ENCODE assay signal across 26 cellular contexts in genomic region chr7:100035865-100036264, GRCh38. TPM values are rescaled to one million over a fixed set of nuclear protein-coding genes. Genes with fewer than 3 reads are reported as not detected.
DNase-seq lines count a peak whose midpoint lies in the region; ATAC-seq, FAIRE-seq and TF ChIP-seq lines count a peak whose summit lies in the region.
"Had no signal": no experiment of that assay in that cellular context is flagged by ENCODE, and none has a peak within 500 bp of the region (broad histone marks: within the 10 kb centered on the region; RNA-seq: fewer than 3 reads in every experiment).

No MANE protein-coding gene starts in this region.

- peak overlapping the region; percentile 39 for H3K4me2 ChIP-seq in IMR-90 (ENCODE audit: low read depth, low read length)
- H3K4me2 ChIP-seq: BLaER1 had no signal

- H2BK120ac ChIP-seq in IMR-90 (ENCODE audit: low read depth, low read length) = peak overlapping the region; percentile 97

- peak overlapping the region; percentile 78 for H4K91ac ChIP-seq in IMR-90 (ENCODE audit: insufficient read depth, low read depth, low read length)

- H2AFZ ChIP-seq in IMR-90 (replicated peaks; ENCODE audit: low read length, poor library complexity) = no peak overlapping the region

- CTCF ChIA-PET in IMR-90 (lab: Yijun Ruan, JAX) = no interaction called here

- no CpG with 5 or more reads among the region's 5 CpGs for WGBS in IMR-90 (ENCODE audit: extremely low coverage in 2 of 2, insufficient read length in 1 of 2), 2 experiments
- 74% methylated on average over 5 of the region's 5 CpGs for WGBS in liver

- in situ Hi-C loops in IMR-90 (cut with MboI; ENCODE audit: low sequenced_read_pairs) = no loop called here

- H3K79me1 ChIP-seq in IMR-90 (ENCODE audit: low read depth in 1 of 2, low read length in 2 of 2) = peaks cover 32 to 67% of the 10 kb centered on the region in 2 experiments

- H3K9ac ChIP-seq in IMR-90 (ENCODE audit: low read depth, low read length) (no peak overlapping the region), liver (ENCODE audit: low read depth in 1 of 2, low read length in 2 of 2) (no peak overlapping the region), subcutaneous abdominal adipose tissue (ENCODE audit: low read length in 5 of 5) (no peak overlapping the region), kidney (ENCODE audit: low read length in 2 of 2) (no peak overlapping the region)
- H3K9ac ChIP-seq: BLaER1 had no signal

- H4K8ac ChIP-seq in IMR-90 (ENCODE audit: low read depth in 2 of 2, low read length in 2 of 2) = peak overlapping the region; percentile 50 to 81

- H2BK15ac ChIP-seq in IMR-90 (ENCODE audit: low read depth, low read length) = peak overlapping the region; percentile 13; the same call in 2 of the 3 replicates

- H2BK5ac ChIP-seq in IMR-90 (ENCODE audit: low read depth, low read length, poor library complexity, severe bottlenecking) = peak overlapping the region; percentile 95

- FAIRE-seq in kidney (lab: Jason Lieb, UNC) = no peak
- FAIRE-seq: GM12878, GM19239 had no signal

- H3K18ac ChIP-seq in IMR-90 (ENCODE audit: low read depth, low read length) = peak overlapping the region; percentile 100

- POLR2A ChIA-PET in IMR-90 (lab: Charles Lee; ENCODE audit: unreplicated experiment) = interaction anchor here (0.6 kb wide), 1 partner anchor 19 kb away, joined by 8 read pairs; no protein-coding TSS in a partner anchor

- peak; percentile 25 for DNase-seq in IMR-90
- no peak for DNase-seq in chondrocyte (ENCODE audit: low spot score)
- DNase-seq in posterior cingulate gyrus = no peak
- DNase-seq in kidney = no peak
- no peak for DNase-seq in left ventricle myocardium inferior
- DNase-seq: activated CD4-positive, alpha-beta T cell treated with anti-CD3 and anti-CD28 coated beads, Interleukin-2, amount 50 U/mL, for 4 hours; activated T-cell treated with anti-CD3 and anti-CD28 coated beads, Interleukin-2, amount 50 U/mL, for 48 hours; dorsolateral prefrontal cortex; GOT3; immature natural killer cell; Karpas-422; NCI-H1417; NCI-H2029; NCI-H510A treated with DMSO at 0.1 percent for 48 hours; RPMI8226; stimulated activated naive CD4-positive, alpha-beta T cell; T-helper 2 cell had no signal

- TF ChIP-seq RAD21 in IMR-90 (IDR thresholded peaks at IDR 0.05; ENCODE audit: low read length) = no peak
- TF ChIP-seq RAD21 in liver (IDR thresholded peaks at IDR 0.05) = no peak

- H3K27ac ChIP-seq in IMR-90 (ENCODE audit: insufficient read depth, low read length) (peak overlapping the region; percentile 92), liver (ENCODE audit: low read depth in 1 of 2, low read length in 2 of 2) (peak overlapping the region; percentile 78 to 83), subcutaneous abdominal adipose tissue (ENCODE audit: low read depth, low read length) (peak overlapping the region; percentile 39), kidney (ENCODE audit: low read depth in 2 of 2, low read length in 2 of 2) (no peak overlapping the region), left ventricle myocardium inferior (replicated peaks) (no peak overlapping the region)
- H3K27ac ChIP-seq: BLaER1, thoracic aorta had no signal

- intact Hi-C loops in IMR-90 (cut with micrococcal nuclease) = loop anchor here (2.0 kb wide), 1 partner anchor 13 kb away; the partner anchor contains the start of gene ZSCAN21
- intact Hi-C loops in posterior cingulate gyrus (cut with DNase I) = no loop called here
- intact Hi-C loops in kidney (cut with DNase I) = no loop called here
- intact Hi-C loops in left ventricle myocardium inferior (cut with micrococcal nuclease) = no loop called here

- H3K36me3 Mint-ChIP-seq in chondrocyte (ENCODE audit: low read depth) = peaks cover 42% of the 10 kb centered on the region

- H2AK9ac ChIP-seq in IMR-90 (replicated peaks; ENCODE audit: low read depth, low read length, poor library complexity) = no peak overlapping the region

- H3K4me1 ChIP-seq in IMR-90 (ENCODE audit: control insufficient read depth, insufficient read depth, low read length) (peaks cover 20% of the 10 kb centered on the region), liver (ENCODE audit: control insufficient read depth in 4 of 4, insufficient read depth in 4 of 4, low read length in 3 of 4) (peaks cover 11 to 67% (median 62%) of the 10 kb centered on the region in 4 donors), subcutaneous abdominal adipose tissue (ENCODE audit: control insufficient read depth in 5 of 5, insufficient read depth in 5 of 5, low read length in 5 of 5) (peaks cover 10 to 32% (median 25%) of the 10 kb centered on the region in 5 donors), kidney (ENCODE audit: control insufficient read depth in 1 of 2, insufficient read depth in 1 of 2, low read depth in 1 of 2, low read length in 2 of 2) (no peaks in the 10 kb centered on the region), left ventricle myocardium inferior (no peaks in the 10 kb centered on the region)

- no peaks in the 10 kb centered on the region for H3K27me3 Mint-ChIP-seq in chondrocyte (ENCODE audit: low read depth)
- H3K27me3 Mint-ChIP-seq: central memory CD8-positive, alpha-beta T cell had no signal

- H2AK5ac ChIP-seq in IMR-90 (ENCODE audit: low read depth, low read length) = peak overlapping the region; percentile 81

- H4K20me1 ChIP-seq in IMR-90 (ENCODE audit: insufficient read depth, low read length) = peaks cover 9% of the 10 kb centered on the region; the same call in 1 of the 2 replicates

- H3K14ac ChIP-seq in IMR-90 (replicated peaks; ENCODE audit: low read depth, low read length) = peak overlapping the region; percentile 92

- TSS peak; percentile 2 for BruUV-seq in IMR-90 (replicated peaks; lab: Mats Ljungman, UMichigan)

- peak overlapping the region; percentile 59 for H2BK20ac ChIP-seq in IMR-90 (ENCODE audit: low read depth, low read length)

- no peak overlapping the region for H3K4me3 Mint-ChIP-seq in chondrocyte (ENCODE audit: unreplicated experiment)
- H3K4me3 Mint-ChIP-seq: central memory CD8-positive, alpha-beta T cell; immature natural killer cell had no signal

- H3K9me1 ChIP-seq in IMR-90 (ENCODE audit: insufficient read depth, low read length) = peaks cover 16% of the 10 kb centered on the region

- peak overlapping the region; percentile 72 for H3K4ac ChIP-seq in IMR-90 (ENCODE audit: low read depth, low read length)

- peak overlapping the region; percentile 93 for H4K5ac ChIP-seq in IMR-90 (ENCODE audit: low read depth, low read length)

- H3K9me3 ChIP-seq in IMR-90 (ENCODE audit: control insufficient read depth, insufficient read depth, low read length) (peaks cover 13% of the 10 kb centered on the region), liver (ENCODE audit: control insufficient read depth in 4 of 4, low read length in 3 of 4) (no peaks in the 10 kb centered on the region), subcutaneous abdominal adipose tissue (ENCODE audit: control insufficient read depth in 5 of 5, low read length in 5 of 5) (peaks cover 0 to 2% (median 0%) of the 10 kb centered on the region in 5 donors), kidney (ENCODE audit: control insufficient read depth in 1 of 2, low read length in 2 of 2) (no peaks in the 10 kb centered on the region), left ventricle myocardium inferior (replicated peaks) (no peaks in the 10 kb centered on the region)
- H3K9me3 ChIP-seq: BLaER1, thoracic aorta had no signal

- H3K27ac Mint-ChIP-seq in chondrocyte (ENCODE audit: unreplicated experiment) = peak overlapping the region; percentile 74

- H3K9me3 Mint-ChIP-seq in chondrocyte (ENCODE audit: low read depth) = peaks cover 2% of the 10 kb centered on the region
- H3K9me3 Mint-ChIP-seq: central memory CD8-positive, alpha-beta T cell; immature natural killer cell had no signal

- dilution Hi-C loops in IMR-90 (cut with HindIII; ENCODE audit: low sequenced_read_pairs, unreplicated experiment) = no loop called here

- no peak for ATAC-seq in IMR-90 (ENCODE audit: low read depth)
- ATAC-seq: activated CD4-positive, CD25-positive, alpha-beta regulatory T cell treated with anti-CD3 and anti-CD28 coated beads, Interleukin-2, amount 50 U/mL, for 24 hours; GM12878 had no signal

- no peak for TF ChIP-seq POLR2A in IMR-90 (IDR thresholded peaks at IDR 0.05; ENCODE audit: low read depth, low read length)

- H3K4me1 Mint-ChIP-seq in chondrocyte (ENCODE audit: low read depth) = peaks cover 30% of the 10 kb centered on the region
- H3K4me1 Mint-ChIP-seq: central memory CD8-positive, alpha-beta T cell had no signal

- H3K36me3 ChIP-seq in IMR-90 (ENCODE audit: control insufficient read depth, insufficient read depth, low read length) (peaks cover 36% of the 10 kb centered on the region), liver (ENCODE audit: control insufficient read depth in 4 of 4, insufficient read depth in 3 of 4, low read depth in 1 of 4, low read length in 3 of 4) (peaks cover 9 to 44% (median 36%) of the 10 kb centered on the region in 4 donors), subcutaneous abdominal adipose tissue (ENCODE audit: control insufficient read depth in 5 of 5, insufficient read depth in 5 of 5, low read length in 5 of 5) (peaks cover 23 to 47% (median 42%) of the 10 kb centered on the region in 5 donors), kidney (ENCODE audit: control insufficient read depth in 1 of 2, insufficient read depth in 2 of 2, low read length in 2 of 2) (peaks cover 25 to 49% of the 10 kb centered on the region in 2 donors), left ventricle myocardium inferior (peaks cover 65% of the 10 kb centered on the region)

- H3K27me3 ChIP-seq in IMR-90 (ENCODE audit: control insufficient read depth, insufficient read depth, low read length) (no peaks in the 10 kb centered on the region), liver (ENCODE audit: control insufficient read depth in 4 of 4, insufficient read depth in 4 of 4, low read length in 3 of 4) (no peaks in the 10 kb centered on the region), subcutaneous abdominal adipose tissue (ENCODE audit: control insufficient read depth in 5 of 5, insufficient read depth in 4 of 5, low read length in 5 of 5) (peaks cover 0 to 5% (median 0%) of the 10 kb centered on the region in 5 donors), left ventricle myocardium inferior (ENCODE audit: low read depth) (no peaks in the 10 kb centered on the region)
- H3K27me3 ChIP-seq: BLaER1, dorsolateral prefrontal cortex had no signal

- no peak overlapping the region for H3K56ac ChIP-seq in IMR-90 (ENCODE audit: extremely low read depth, insufficient read depth, low read length)

- H3K4me3 ChIP-seq in IMR-90 (ENCODE audit: insufficient read depth, low read depth, low read length) = no peak overlapping the region
- H3K4me3 ChIP-seq in liver (ENCODE audit: low read depth in 1 of 3, low read length in 3 of 3) = no peak overlapping the region
- H3K4me3 ChIP-seq in subcutaneous abdominal adipose tissue (ENCODE audit: low read depth in 1 of 5, low read length in 5 of 5) = no peak overlapping the region
- H3K4me3 ChIP-seq in kidney (ENCODE audit: low read length in 2 of 2) = no peak overlapping the region
- H3K4me3 ChIP-seq in left ventricle myocardium inferior = no peak overlapping the region
- H3K4me3 ChIP-seq: BLaER1, dorsolateral prefrontal cortex, GM12878, skin epidermis, thoracic aorta had no signal

- H3K23ac ChIP-seq in IMR-90 (ENCODE audit: low read depth, low read length) = peak overlapping the region; percentile 14

- TF ChIP-seq CTCF in IMR-90 (conservative IDR thresholded peaks at IDR 0.05; ENCODE audit: low read depth, low read length) (no peak), chondrocyte (IDR thresholded peaks at IDR 0.05) (no peak), liver (IDR thresholded peaks at IDR 0.05; ENCODE audit: low read depth, low read length, missing input control) (no peak), kidney (IDR thresholded peaks at IDR 0.05; ENCODE audit: borderline replicate concordance, extremely low read depth, insufficient read depth) (no peak), left ventricle myocardium inferior (IDR thresholded peaks at IDR 0.05; ENCODE audit: borderline replicate concordance) (no peak)

RNA-seq across cellular contexts. Expression of gene ZSCAN21, which starts 13.7 kb away (rescaled TPM):
- total RNA-seq in IMR-90 (2012; rRNA removed) (13.1 and 13.3 TPM in 2 replicates), chondrocyte (9.6 to 13.1 TPM (median 11.8 TPM) in 3 replicates), liver (1 to 10 TPM; 8.5 to 8.6 TPM), kidney (12.4 TPM), left ventricle myocardium inferior (6.4 TPM)
- polyA plus RNA-seq in IMR-90 (2012; rRNA removed) (10.8 and 11.5 TPM in 2 replicates), liver (1 to 10 TPM; 4.6 to 5.3 TPM), kidney (ENCODE audit: insufficient read depth, low read depth, low replicate concordance) (10.8 TPM)
- 4.9 and 6.1 TPM in 2 replicates for polyA plus RNA-seq in IMR-90 (2012; cell fraction: cytosol; rRNA removed)
- 5.6 and 14.0 TPM in 2 replicates for polyA plus RNA-seq in IMR-90 (2012; cell fraction: nucleus; rRNA removed; ENCODE audit: low replicate concordance)

RNA-seq across cellular contexts. Expression of gene ZKSCAN1, which starts 20.5 kb away (rescaled TPM):
- 30.3 and 40.7 TPM in 2 replicates for total RNA-seq in IMR-90 (2012; rRNA removed)
- polyA plus RNA-seq in IMR-90 (2012; rRNA removed) = 10.8 and 13.7 TPM in 2 replicates
- 5.6 and 5.9 TPM in 2 replicates for polyA plus RNA-seq in IMR-90 (2012; cell fraction: cytosol; rRNA removed)
- polyA plus RNA-seq in IMR-90 (2012; cell fraction: nucleus; rRNA removed; ENCODE audit: low replicate concordance) = 8.8 and 23.6 TPM in 2 replicates
- total RNA-seq in chondrocyte = 61.5 to 72.1 TPM (median 62.3 TPM) in 3 replicates
- total RNA-seq in liver = 100 to 1,000 TPM in 1 of 2 donors, 10 to 100 TPM in 1; 20.5 to 117 TPM
- 10 to 100 TPM; 11.8 to 39.7 TPM for polyA plus RNA-seq in liver
- 76.6 TPM for total RNA-seq in kidney
- polyA plus RNA-seq in kidney (ENCODE audit: insufficient read depth, low read depth, low replicate concordance) = 7.7 TPM
- 37.1 TPM for total RNA-seq in left ventricle myocardium inferior

RNA-seq across cellular contexts. Expression of gene ZNF3, which starts 45.7 kb away (rescaled TPM):
- total RNA-seq in IMR-90 (2012; rRNA removed) (30.8 and 33.1 TPM in 2 replicates), chondrocyte (21.9 to 28.4 TPM (median 22.1 TPM) in 3 replicates), liver (10 to 100 TPM; 14.0 to 18.2 TPM), kidney (30.8 TPM), left ventricle myocardium inferior (12.9 TPM)
- polyA plus RNA-seq in IMR-90 (2012; rRNA removed) (20.4 and 24.8 TPM in 2 replicates), liver (10 to 100 TPM; 10.2 to 10.4 TPM), kidney (ENCODE audit: insufficient read depth, low read depth, low replicate concordance) (15.8 TPM)
- 4.7 and 6.3 TPM in 2 replicates for polyA plus RNA-seq in IMR-90 (2012; cell fraction: cytosol; rRNA removed)
- polyA plus RNA-seq in IMR-90 (2012; cell fraction: nucleus; rRNA removed; ENCODE audit: low replicate concordance) = 55.3 and 172 TPM in 2 replicates

RNA-seq across cellular contexts. Expression of gene COPS6, which starts 52.9 kb away (rescaled TPM):
- 158 and 185 TPM in 2 replicates for total RNA-seq in IMR-90 (2012; rRNA removed)
- polyA plus RNA-seq in IMR-90 (2012; rRNA removed) = 303 and 325 TPM in 2 replicates
- 189 and 197 TPM in 2 replicates for polyA plus RNA-seq in IMR-90 (2012; cell fraction: cytosol; rRNA removed)
- polyA plus RNA-seq in IMR-90 (2012; cell fraction: nucleus; rRNA removed; ENCODE audit: low replicate concordance) = 146 and 159 TPM in 2 replicates
- 80.1 to 111 TPM (median 83.1 TPM) in 3 replicates for total RNA-seq in chondrocyte
- total RNA-seq in liver = 10 to 100 TPM; 28.7 to 30.8 TPM
- polyA plus RNA-seq in liver = 10 to 100 TPM; 62.7 to 63.2 TPM
- 89.1 TPM for total RNA-seq in kidney
- 166 TPM for polyA plus RNA-seq in kidney (ENCODE audit: insufficient read depth, low read depth, low replicate concordance)
- 114 TPM for total RNA-seq in left ventricle myocardium inferior

Comparison
In these comparisons a context has a peak if more than half of its experiments do, and no peak if none do; other contexts are left out.
1. H3K27ac ChIP-seq: peak in IMR-90 (single experiment), liver (2 of 2) and subcutaneous abdominal adipose tissue (single experiment); none in kidney (0 of 2) and left ventricle myocardium inferior (single experiment).